ENCODE assay signal across 16 cellular contexts in genomic region chr19:3058821-3059314, GRCh38. TPM values are rescaled to one million over a fixed set of nuclear protein-coding genes. Genes with fewer than 3 reads are reported as not detected.
DNase-seq lines count a peak whose midpoint lies in the region; ATAC-seq, FAIRE-seq and TF ChIP-seq lines count a peak whose summit lies in the region.
"Had no signal": no experiment of that assay in that cellular context is flagged by ENCODE, and none has a peak within 500 bp of the region (broad histone marks: within the 10 kb centered on the region; RNA-seq: fewer than 3 reads in every experiment).

No MANE protein-coding gene starts in this region.

- H3K9me3 Mint-ChIP-seq in MCF 10A (ENCODE audit: unreplicated experiment) = no peaks in the 10 kb centered on the region
- H3K9me3 Mint-ChIP-seq in activated CD4-positive, alpha-beta memory T cell treated with anti-CD3 and anti-CD28 coated beads, Interleukin-2, amount 10 ng/mL, durations not matched to agents 7 days and 5 days = no peaks in the 10 kb centered on the region

- no peak for FAIRE-seq in kidney (lab: Jason Lieb, UNC)

- H3K27me3 Mint-ChIP-seq in MCF 10A (ENCODE audit: insufficient read depth, unreplicated experiment) = no peaks in the 10 kb centered on the region
- no peaks in the 10 kb centered on the region for H3K27me3 Mint-ChIP-seq in activated CD4-positive, alpha-beta memory T cell treated with anti-CD3 and anti-CD28 coated beads, Interleukin-2, amount 10 ng/mL, durations not matched to agents 7 days and 5 days
- H3K27me3 Mint-ChIP-seq: IgD-negative memory B cell had no signal

- intact Hi-C loops in breast epithelium (cut with DNase I; ENCODE audit: low total_unique reads) (no loop called here), MCF 10A (cut with micrococcal nuclease) (no loop called here), kidney (cut with DNase I) (no loop called here), testis (cut with DNase I; ENCODE audit: low total_unique reads) (no loop called here)

- H3K27ac Mint-ChIP-seq in MCF 10A (ENCODE audit: low read depth, unreplicated experiment) = no peak overlapping the region
- H3K27ac Mint-ChIP-seq in activated CD4-positive, alpha-beta memory T cell treated with anti-CD3 and anti-CD28 coated beads, Interleukin-2, amount 10 ng/mL, durations not matched to agents 7 days and 5 days = no peak overlapping the region

- POLR2A ChIA-PET in MCF 10A (lab: Yijun Ruan, JAX) = interaction anchor here (1.5 kb wide), 1 partner anchor 81 kb away, joined by 3 read pairs; the partner anchor contains the start of gene TLE6
- POLR2A ChIA-PET in activated CD4-positive, alpha-beta memory T cell treated with anti-CD3 and anti-CD28 coated beads, Interleukin-2, amount 10 ng/mL, durations not matched to agents 7 days and 5 days (lab: Charles Lee) = interaction anchor here (1.0 to 6.8 kb wide), 2 partner anchors 22 to 276 kb away, joined by 3 to 81 read pairs; partner anchors contain the start of gene SGTA

- H3K4me1 ChIP-seq in breast epithelium = peaks cover 11 to 47% of the 10 kb centered on the region in 2 donors
- H3K4me1 ChIP-seq in kidney (ENCODE audit: control insufficient read depth in 1 of 2, insufficient read depth in 1 of 2, low read depth in 1 of 2, low read length in 2 of 2) = peaks cover 22 to 46% of the 10 kb centered on the region in 2 donors
- H3K4me1 ChIP-seq in testis = peaks cover 58% of the 10 kb centered on the region
- H3K4me1 ChIP-seq: HAP-1 had no signal

- H3K27ac ChIP-seq in breast epithelium (peak overlapping the region; percentile 87 to 93), kidney (ENCODE audit: low read depth in 2 of 2, low read length in 2 of 2) (peak overlapping the region; percentile 78 to 84), testis (peak overlapping the region; percentile 97)

- TF ChIP-seq POLR2A in breast epithelium (IDR thresholded peaks at IDR 0.05) (no peak), testis (IDR thresholded peaks at IDR 0.05) (no peak)

- no TSS peak for BruUV-seq in MCF 10A (replicated peaks; lab: Mats Ljungman, UMichigan)

- DNase-seq in breast epithelium (ENCODE audit: low spot score in 2 of 2) = no peak
- no peak for DNase-seq in MCF 10A (ENCODE audit: unreplicated experiment)
- no peak for DNase-seq in activated CD4-positive, alpha-beta memory T cell treated with anti-CD3 and anti-CD28 coated beads, Interleukin-2, amount 10 ng/mL, durations not matched to agents 7 days and 5 days
- no peak for DNase-seq in kidney
- DNase-seq in testis = no peak
- no peak for DNase-seq in midbrain (lab: John Stamatoyannopoulos, UW)
- DNase-seq in NCI-H2081 treated with DMSO at 0.1 percent for 48 hours (lab: John Stamatoyannopoulos, UW) = no peak
- DNase-seq: amygdala; hippocampal formation; NCI-H1048; stimulated activated naive CD4-positive, alpha-beta T cell had no signal

- CTCF ChIA-PET in MCF 10A (lab: Yijun Ruan, JAX) = interaction anchor here (0.6 to 1.2 kb wide), 2 partner anchors 97 to 343 kb away, joined by 3 read pairs; no protein-coding TSS in a partner anchor
- CTCF ChIA-PET in activated CD4-positive, alpha-beta memory T cell treated with anti-CD3 and anti-CD28 coated beads, Interleukin-2, amount 10 ng/mL, durations not matched to agents 7 days and 5 days (lab: Charles Lee) = interaction anchor here (1.4 kb wide), 1 partner anchor 45 kb away, joined by 3 read pairs; no protein-coding TSS in a partner anchor

- no peak for ATAC-seq in HG03095 (IDR thresholded peaks at IDR 0.05; ENCODE audit: unreplicated experiment)
- ATAC-seq: sciatic nerve had no signal

- peaks cover 59% of the 10 kb centered on the region for H3K36me3 Mint-ChIP-seq in MCF 10A (ENCODE audit: insufficient read depth, unreplicated experiment)
- H3K36me3 Mint-ChIP-seq in activated CD4-positive, alpha-beta memory T cell treated with anti-CD3 and anti-CD28 coated beads, Interleukin-2, amount 10 ng/mL, durations not matched to agents 7 days and 5 days (ENCODE audit: low read depth) = peaks cover 58% of the 10 kb centered on the region

- H3K4me3 Mint-ChIP-seq in MCF 10A (ENCODE audit: unreplicated experiment) = no peak overlapping the region
- H3K4me3 Mint-ChIP-seq in activated CD4-positive, alpha-beta memory T cell treated with anti-CD3 and anti-CD28 coated beads, Interleukin-2, amount 10 ng/mL, durations not matched to agents 7 days and 5 days = peak overlapping the region; percentile 30

- peaks cover 39% of the 10 kb centered on the region for H3K4me1 Mint-ChIP-seq in MCF 10A (ENCODE audit: insufficient read depth, unreplicated experiment)
- H3K4me1 Mint-ChIP-seq in activated CD4-positive, alpha-beta memory T cell treated with anti-CD3 and anti-CD28 coated beads, Interleukin-2, amount 10 ng/mL, durations not matched to agents 7 days and 5 days = peaks cover 47% of the 10 kb centered on the region

- H3K4me3 ChIP-seq in breast epithelium = no peak overlapping the region
- no peak overlapping the region for H3K4me3 ChIP-seq in kidney (ENCODE audit: low read length in 2 of 2)
- H3K4me3 ChIP-seq in testis = no peak overlapping the region
- H3K4me3 ChIP-seq: coronary artery, HAP-1 had no signal

- no peaks in the 10 kb centered on the region for H3K27me3 ChIP-seq in breast epithelium
- no peaks in the 10 kb centered on the region for H3K27me3 ChIP-seq in testis

- H3K36me3 ChIP-seq in breast epithelium (no peaks in the 10 kb centered on the region), kidney (ENCODE audit: control insufficient read depth in 1 of 2, insufficient read depth in 2 of 2, low read length in 2 of 2) (peaks cover 16 to 30% of the 10 kb centered on the region in 2 donors), testis (ENCODE audit: low read depth, missing control alignments) (no peaks in the 10 kb centered on the region)

- TF ChIP-seq CTCF in breast epithelium (IDR thresholded peaks at IDR 0.05) = no peak
- TF ChIP-seq CTCF in MCF 10A (IDR thresholded peaks at IDR 0.05; ENCODE audit: unreplicated experiment) = no peak
- TF ChIP-seq CTCF in kidney (IDR thresholded peaks at IDR 0.05; ENCODE audit: borderline replicate concordance, extremely low read depth, insufficient read depth) = no peak
- no peak for TF ChIP-seq CTCF in testis (IDR thresholded peaks at IDR 0.05)

- no peak overlapping the region for H3K9ac ChIP-seq in kidney (ENCODE audit: low read length in 2 of 2)

- H3K9me3 ChIP-seq in breast epithelium (no peaks in the 10 kb centered on the region), kidney (ENCODE audit: control insufficient read depth in 1 of 2, low read length in 2 of 2) (no peaks in the 10 kb centered on the region), testis (no peaks in the 10 kb centered on the region)
- H3K9me3 ChIP-seq: HAP-1 had no signal

- WGBS in testis, 2 donors = 79 to 82% methylated on average over 10 of the region's 10 CpGs

RNA-seq across cellular contexts. Expression of gene TLE5, which starts 3.4 kb away (rescaled TPM):
- total RNA-seq in breast epithelium (100 to 1,000 TPM; 329 to 407 (median 397) TPM), MCF 10A (2022) (266 and 273 TPM in 2 replicates), kidney (526 TPM), testis (100 to 1,000 TPM; 354 to 539 TPM)
- 100 to 1,000 TPM; 712 to 724 TPM for total RNA-seq in activated CD4-positive, alpha-beta memory T cell treated with anti-CD3 and anti-CD28 coated beads, Interleukin-2, amount 10 ng/mL, durations not matched to agents 7 days and 5 days
- polyA plus RNA-seq in kidney (ENCODE audit: insufficient read depth, low read depth, low replicate concordance) (580 TPM), testis (ENCODE audit: insufficient read depth, low read depth, low replicate concordance) (314 TPM)

RNA-seq across cellular contexts. Expression of gene TLE2, which starts 29.8 kb away (rescaled TPM):
- total RNA-seq in breast epithelium = 10 to 100 TPM; 25.3 to 65.6 (median 35.1) TPM
- total RNA-seq in MCF 10A (2022) = 1.9 and 3.0 TPM in 2 replicates
- total RNA-seq in activated CD4-positive, alpha-beta memory T cell treated with anti-CD3 and anti-CD28 coated beads, Interleukin-2, amount 10 ng/mL, durations not matched to agents 7 days and 5 days = 1 to 10 TPM; 1.3 to 1.4 TPM
- 76.6 TPM for total RNA-seq in kidney
- 28.2 TPM for polyA plus RNA-seq in kidney (ENCODE audit: insufficient read depth, low read depth, low replicate concordance)
- 10 to 100 TPM; 70.5 to 76.6 TPM for total RNA-seq in testis
- 30.2 TPM for polyA plus RNA-seq in testis (ENCODE audit: insufficient read depth, low read depth, low replicate concordance)

RNA-seq across cellular contexts. Expression of gene GNA11, which starts 35.3 kb away (rescaled TPM):
- total RNA-seq in breast epithelium = 10 to 100 TPM; 40.5 to 52.0 (median 42.3) TPM
- 40.9 and 48.1 TPM in 2 replicates for total RNA-seq in MCF 10A (2022)
- under 1 TPM; 0.63 to 0.78 TPM for total RNA-seq in activated CD4-positive, alpha-beta memory T cell treated with anti-CD3 and anti-CD28 coated beads, Interleukin-2, amount 10 ng/mL, durations not matched to agents 7 days and 5 days
- 69.4 TPM for total RNA-seq in kidney
- 43.9 TPM for polyA plus RNA-seq in kidney (ENCODE audit: insufficient read depth, low read depth, low replicate concordance)
- 100 to 1,000 TPM; 113 to 122 TPM for total RNA-seq in testis
- polyA plus RNA-seq in testis (ENCODE audit: insufficient read depth, low read depth, low replicate concordance) = 125 TPM

Comparison
In these comparisons a context has a peak if more than half of its experiments do, and no peak if none do; other contexts are left out.
1. RNA of gene GNA11, which starts 35.3 kb away (total RNA-seq): 113 to 122 TPM in testis, 69.4 TPM in kidney (single experiment), 40.9 to 48.1 TPM in MCF 10A and 40.5 to 52.0 TPM in breast epithelium; 0.63 to 0.78 TPM in activated CD4-positive, alpha-beta memory T cell treated with anti-CD3 and anti-CD28 coated beads, Interleukin-2, amount 10 ng/mL, durations not matched to agents 7 days and 5 days; every median in the first group is over 10 times any median in the second.
2. Peak in every context shown above with its lines, with median percentiles within 50 percentile points of each other: H3K27ac ChIP-seq.